3 cellular contexts compared by ENCODE assay signal in the genomic region with DNA sequence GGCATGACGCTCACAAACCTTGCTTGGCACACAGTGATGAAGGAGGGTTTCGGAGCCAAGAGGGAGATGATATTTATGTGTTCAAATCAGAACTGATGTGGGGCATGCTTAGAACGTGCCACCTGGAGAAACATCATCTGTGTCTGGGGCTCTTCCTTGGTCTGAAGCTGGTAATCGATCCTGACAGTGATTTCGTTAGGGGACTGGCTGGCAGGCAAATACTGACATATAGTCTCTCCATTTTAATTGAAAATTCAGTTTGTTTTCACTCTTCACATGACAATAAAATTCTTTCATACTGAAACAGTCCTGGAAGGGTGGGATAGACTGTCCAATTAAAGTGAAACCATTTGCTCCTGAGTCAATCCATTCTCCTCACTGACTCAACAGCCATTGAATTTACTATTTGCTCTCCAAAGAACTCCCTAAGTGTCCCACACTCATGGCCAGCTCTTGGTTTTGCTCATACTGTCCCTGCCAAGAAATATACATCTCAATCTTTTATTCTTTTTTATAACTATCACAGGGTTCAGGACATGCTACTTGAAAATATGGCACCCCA.
TF ChIP-seq lines count a peak whose summit lies in the region.

No MANE protein-coding gene starts in this region.

TF ChIP-seq in IMR-90, 13 proteins besides CTCF, POLR2A, EP300 and RAD21:
- TF ChIP-seq RFX5 (IDR thresholded peaks at IDR 0.05; ENCODE audit: low read depth, low read length) (no peak), BHLHE40 (IDR thresholded peaks at IDR 0.05; ENCODE audit: low read depth, low read length) (no peak), SMC3 (IDR thresholded peaks at IDR 0.05; ENCODE audit: low read depth, low read length) (no peak), NFE2L2 (IDR thresholded peaks at IDR 0.05; ENCODE audit: low read depth, low read length) (no peak), FOS (IDR thresholded peaks at IDR 0.05; ENCODE audit: low read depth, low read length) (no peak), CHD1 (IDR thresholded peaks at IDR 0.05; ENCODE audit: low read depth, low read length) (no peak), MXI1 (IDR thresholded peaks at IDR 0.05; ENCODE audit: borderline replicate concordance, low read depth, low read length) (no peak), MAFK (IDR thresholded peaks at IDR 0.05; ENCODE audit: low read depth, low read length) (no peak), CEBPB (IDR thresholded peaks at IDR 0.05; ENCODE audit: low read depth, low read length) (no peak), RCOR1 (IDR thresholded peaks at IDR 0.05; ENCODE audit: insufficient replicate concordance, low read length) (no peak)
- TF ChIP-seq, protein P1, sequence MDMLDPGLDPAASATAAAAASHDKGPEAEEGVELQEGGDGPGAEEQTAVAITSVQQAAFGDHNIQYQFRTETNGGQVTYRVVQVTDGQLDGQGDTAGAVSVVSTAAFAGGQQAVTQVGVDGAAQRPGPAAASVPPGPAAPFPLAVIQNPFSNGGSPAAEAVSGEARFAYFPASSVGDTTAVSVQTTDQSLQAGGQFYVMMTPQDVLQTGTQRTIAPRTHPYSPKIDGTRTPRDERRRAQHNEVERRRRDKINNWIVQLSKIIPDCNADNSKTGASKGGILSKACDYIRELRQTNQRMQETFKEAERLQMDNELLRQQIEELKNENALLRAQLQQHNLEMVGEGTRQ (IDR thresholded peaks at IDR 0.05; ENCODE audit: low read depth, low read length): no peak
- TF ChIP-seq, protein P2, sequence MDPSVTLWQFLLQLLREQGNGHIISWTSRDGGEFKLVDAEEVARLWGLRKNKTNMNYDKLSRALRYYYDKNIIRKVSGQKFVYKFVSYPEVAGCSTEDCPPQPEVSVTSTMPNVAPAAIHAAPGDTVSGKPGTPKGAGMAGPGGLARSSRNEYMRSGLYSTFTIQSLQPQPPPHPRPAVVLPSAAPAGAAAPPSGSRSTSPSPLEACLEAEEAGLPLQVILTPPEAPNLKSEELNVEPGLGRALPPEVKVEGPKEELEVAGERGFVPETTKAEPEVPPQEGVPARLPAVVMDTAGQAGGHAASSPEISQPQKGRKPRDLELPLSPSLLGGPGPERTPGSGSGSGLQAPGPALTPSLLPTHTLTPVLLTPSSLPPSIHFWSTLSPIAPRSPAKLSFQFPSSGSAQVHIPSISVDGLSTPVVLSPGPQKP (IDR thresholded peaks at IDR 0.05; ENCODE audit: borderline replicate concordance, low read depth, low read length): no peak

TF ChIP-seq in SK-N-SH treated with all-trans-retinoic acid at 6 μM for 48 hours, 23 proteins besides CTCF, POLR2A, EP300 and RAD21:
- TF ChIP-seq ZNF565 (CRISPR knock-in tag; conservative IDR thresholded peaks at IDR 0.05; ENCODE audit: low read depth): no peak
- no peak for TF ChIP-seq TCF4 (CRISPR knock-in tag; IDR thresholded peaks at IDR 0.05; ENCODE audit: borderline replicate concordance)
- TF ChIP-seq ZC3H10 (CRISPR knock-in tag; IDR thresholded peaks at IDR 0.05): peak; percentile 48; the same call in 1 of the 2 replicates
TF ChIP-seq in SK-N-SH treated with all-trans-retinoic acid at 6 μM for 48 hours: peak in this region for 1.

TF ChIP-seq in GM23338, 12 proteins besides CTCF, POLR2A, EP300 and RAD21:
- TF ChIP-seq NANOG (IDR thresholded peaks at IDR 0.05; ENCODE audit: borderline replicate concordance) (no peak), EZH2 (IDR thresholded peaks at IDR 0.05; ENCODE audit: low read depth, unreplicated experiment) (no peak), EZH2phosphoT487 (IDR thresholded peaks at IDR 0.05; ENCODE audit: unreplicated experiment) (no peak), JUNB (IDR thresholded peaks at IDR 0.05; ENCODE audit: unreplicated experiment) (no peak), ZNF114 (CRISPR knock-in tag; IDR thresholded peaks at IDR 0.05) (no peak), CREB1 (CRISPR knock-in tag; IDR thresholded peaks at IDR 0.05; ENCODE audit: low read depth) (no peak), STAT1 (IDR thresholded peaks at IDR 0.05; ENCODE audit: unreplicated experiment) (no peak), POLR2AphosphoS5 (IDR thresholded peaks at IDR 0.05; ENCODE audit: low read depth) (no peak), ZNF331 (CRISPR knock-in tag; IDR thresholded peaks at IDR 0.05; ENCODE audit: low read depth) (no peak)
- TF ChIP-seq, protein P3, sequence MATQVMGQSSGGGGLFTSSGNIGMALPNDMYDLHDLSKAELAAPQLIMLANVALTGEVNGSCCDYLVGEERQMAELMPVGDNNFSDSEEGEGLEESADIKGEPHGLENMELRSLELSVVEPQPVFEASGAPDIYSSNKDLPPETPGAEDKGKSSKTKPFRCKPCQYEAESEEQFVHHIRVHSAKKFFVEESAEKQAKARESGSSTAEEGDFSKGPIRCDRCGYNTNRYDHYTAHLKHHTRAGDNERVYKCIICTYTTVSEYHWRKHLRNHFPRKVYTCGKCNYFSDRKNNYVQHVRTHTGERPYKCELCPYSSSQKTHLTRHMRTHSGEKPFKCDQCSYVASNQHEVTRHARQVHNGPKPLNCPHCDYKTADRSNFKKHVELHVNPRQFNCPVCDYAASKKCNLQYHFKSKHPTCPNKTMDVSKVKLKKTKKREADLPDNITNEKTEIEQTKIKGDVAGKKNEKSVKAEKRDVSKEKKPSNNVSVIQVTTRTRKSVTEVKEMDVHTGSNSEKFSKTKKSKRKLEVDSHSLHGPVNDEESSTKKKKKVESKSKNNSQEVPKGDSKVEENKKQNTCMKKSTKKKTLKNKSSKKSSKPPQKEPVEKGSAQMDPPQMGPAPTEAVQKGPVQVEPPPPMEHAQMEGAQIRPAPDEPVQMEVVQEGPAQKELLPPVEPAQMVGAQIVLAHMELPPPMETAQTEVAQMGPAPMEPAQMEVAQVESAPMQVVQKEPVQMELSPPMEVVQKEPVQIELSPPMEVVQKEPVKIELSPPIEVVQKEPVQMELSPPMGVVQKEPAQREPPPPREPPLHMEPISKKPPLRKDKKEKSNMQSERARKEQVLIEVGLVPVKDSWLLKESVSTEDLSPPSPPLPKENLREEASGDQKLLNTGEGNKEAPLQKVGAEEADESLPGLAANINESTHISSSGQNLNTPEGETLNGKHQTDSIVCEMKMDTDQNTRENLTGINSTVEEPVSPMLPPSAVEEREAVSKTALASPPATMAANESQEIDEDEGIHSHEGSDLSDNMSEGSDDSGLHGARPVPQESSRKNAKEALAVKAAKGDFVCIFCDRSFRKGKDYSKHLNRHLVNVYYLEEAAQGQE (IDR thresholded peaks at IDR 0.05; ENCODE audit: unreplicated experiment): no peak
- TF ChIP-seq, protein P4, sequence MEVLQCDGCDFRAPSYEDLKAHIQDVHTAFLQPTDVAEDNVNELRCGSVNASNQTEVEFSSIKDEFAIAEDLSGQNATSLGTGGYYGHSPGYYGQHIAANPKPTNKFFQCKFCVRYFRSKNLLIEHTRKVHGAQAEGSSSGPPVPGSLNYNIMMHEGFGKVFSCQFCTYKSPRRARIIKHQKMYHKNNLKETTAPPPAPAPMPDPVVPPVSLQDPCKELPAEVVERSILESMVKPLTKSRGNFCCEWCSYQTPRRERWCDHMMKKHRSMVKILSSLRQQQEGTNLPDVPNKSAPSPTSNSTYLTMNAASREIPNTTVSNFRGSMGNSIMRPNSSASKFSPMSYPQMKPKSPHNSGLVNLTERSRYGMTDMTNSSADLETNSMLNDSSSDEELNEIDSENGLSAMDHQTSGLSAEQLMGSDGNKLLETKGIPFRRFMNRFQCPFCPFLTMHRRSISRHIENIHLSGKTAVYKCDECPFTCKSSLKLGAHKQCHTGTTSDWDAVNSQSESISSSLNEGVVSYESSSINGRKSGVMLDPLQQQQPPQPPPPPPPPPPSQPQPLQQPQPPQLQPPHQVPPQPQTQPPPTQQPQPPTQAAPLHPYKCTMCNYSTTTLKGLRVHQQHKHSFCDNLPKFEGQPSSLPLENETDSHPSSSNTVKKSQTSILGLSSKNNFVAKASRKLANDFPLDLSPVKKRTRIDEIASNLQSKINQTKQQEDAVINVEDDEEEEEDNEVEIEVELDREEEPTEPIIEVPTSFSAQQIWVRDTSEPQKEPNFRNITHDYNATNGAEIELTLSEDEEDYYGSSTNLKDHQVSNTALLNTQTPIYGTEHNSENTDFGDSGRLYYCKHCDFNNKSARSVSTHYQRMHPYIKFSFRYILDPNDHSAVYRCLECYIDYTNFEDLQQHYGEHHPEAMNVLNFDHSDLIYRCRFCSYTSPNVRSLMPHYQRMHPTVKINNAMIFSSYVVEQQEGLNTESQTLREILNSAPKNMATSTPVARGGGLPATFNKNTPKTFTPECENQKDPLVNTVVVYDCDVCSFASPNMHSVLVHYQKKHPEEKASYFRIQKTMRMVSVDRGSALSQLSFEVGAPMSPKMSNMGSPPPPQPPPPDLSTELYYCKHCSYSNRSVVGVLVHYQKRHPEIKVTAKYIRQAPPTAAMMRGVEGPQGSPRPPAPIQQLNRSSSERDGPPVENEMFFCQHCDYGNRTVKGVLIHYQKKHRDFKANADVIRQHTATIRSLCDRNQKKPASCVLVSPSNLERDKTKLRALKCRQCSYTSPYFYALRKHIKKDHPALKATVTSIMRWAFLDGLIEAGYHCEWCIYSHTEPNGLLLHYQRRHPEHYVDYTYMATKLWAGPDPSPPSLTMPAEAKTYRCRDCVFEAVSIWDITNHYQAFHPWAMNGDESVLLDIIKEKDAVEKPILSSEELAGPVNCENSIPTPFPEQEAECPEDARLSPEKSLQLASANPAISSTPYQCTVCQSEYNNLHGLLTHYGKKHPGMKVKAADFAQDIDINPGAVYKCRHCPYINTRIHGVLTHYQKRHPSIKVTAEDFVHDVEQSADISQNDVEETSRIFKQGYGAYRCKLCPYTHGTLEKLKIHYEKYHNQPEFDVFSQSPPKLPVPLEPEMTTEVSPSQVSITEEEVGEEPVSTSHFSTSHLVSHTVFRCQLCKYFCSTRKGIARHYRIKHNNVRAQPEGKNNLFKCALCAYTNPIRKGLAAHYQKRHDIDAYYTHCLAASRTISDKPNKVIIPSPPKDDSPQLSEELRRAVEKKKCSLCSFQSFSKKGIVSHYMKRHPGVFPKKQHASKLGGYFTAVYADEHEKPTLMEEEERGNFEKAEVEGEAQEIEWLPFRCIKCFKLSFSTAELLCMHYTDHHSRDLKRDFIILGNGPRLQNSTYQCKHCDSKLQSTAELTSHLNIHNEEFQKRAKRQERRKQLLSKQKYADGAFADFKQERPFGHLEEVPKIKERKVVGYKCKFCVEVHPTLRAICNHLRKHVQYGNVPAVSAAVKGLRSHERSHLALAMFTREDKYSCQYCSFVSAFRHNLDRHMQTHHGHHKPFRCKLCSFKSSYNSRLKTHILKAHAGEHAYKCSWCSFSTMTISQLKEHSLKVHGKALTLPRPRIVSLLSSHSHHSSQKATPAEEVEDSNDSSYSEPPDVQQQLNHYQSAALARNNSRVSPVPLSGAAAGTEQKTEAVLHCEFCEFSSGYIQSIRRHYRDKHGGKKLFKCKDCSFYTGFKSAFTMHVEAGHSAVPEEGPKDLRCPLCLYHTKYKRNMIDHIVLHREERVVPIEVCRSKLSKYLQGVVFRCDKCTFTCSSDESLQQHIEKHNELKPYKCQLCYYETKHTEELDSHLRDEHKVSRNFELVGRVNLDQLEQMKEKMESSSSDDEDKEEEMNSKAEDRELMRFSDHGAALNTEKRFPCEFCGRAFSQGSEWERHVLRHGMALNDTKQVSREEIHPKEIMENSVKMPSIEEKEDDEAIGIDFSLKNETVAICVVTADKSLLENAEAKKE (CRISPR knock-in tag; IDR thresholded peaks at IDR 0.05): no peak
- TF ChIP-seq, protein P5, sequence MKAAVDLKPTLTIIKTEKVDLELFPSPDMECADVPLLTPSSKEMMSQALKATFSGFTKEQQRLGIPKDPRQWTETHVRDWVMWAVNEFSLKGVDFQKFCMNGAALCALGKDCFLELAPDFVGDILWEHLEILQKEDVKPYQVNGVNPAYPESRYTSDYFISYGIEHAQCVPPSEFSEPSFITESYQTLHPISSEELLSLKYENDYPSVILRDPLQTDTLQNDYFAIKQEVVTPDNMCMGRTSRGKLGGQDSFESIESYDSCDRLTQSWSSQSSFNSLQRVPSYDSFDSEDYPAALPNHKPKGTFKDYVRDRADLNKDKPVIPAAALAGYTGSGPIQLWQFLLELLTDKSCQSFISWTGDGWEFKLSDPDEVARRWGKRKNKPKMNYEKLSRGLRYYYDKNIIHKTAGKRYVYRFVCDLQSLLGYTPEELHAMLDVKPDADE (IDR thresholded peaks at IDR 0.05): no peak
TF ChIP-seq in GM23338: peak in this region for 0.
